In genomic region chr3:77835916-77836315, GRCh38 we compare ENCODE assay signal across 21 cellular contexts.
"Had no signal": no experiment of that assay in that cellular context is flagged by ENCODE, and none has a peak within 500 bp of the region (broad histone marks: within the 10 kb centered on the region; RNA-seq: fewer than 3 reads in every experiment).

No MANE protein-coding gene starts in this region.

- H3K4me1 ChIP-seq: colonic mucosa, stomach, testis had no signal

- FAIRE-seq: islet of Langerhans had no signal

- H3K9me3 ChIP-seq: colonic mucosa, testis had no signal

- DNase-seq: activated CD4-positive, alpha-beta T cell treated with anti-CD3 and anti-CD28 coated beads, Interleukin-2, amount 10 ng/mL, durations not matched to agents 24 days and 14 days; activated CD8-positive, alpha-beta T cell treated with anti-CD3 and anti-CD28 coated beads for 36 hours; activated naive CD4-positive, alpha-beta T cell treated with anti-CD3 and anti-CD28 coated beads for 36 hours; activated T-cell treated with anti-CD3 and anti-CD28 coated beads, Interleukin-2, amount 50 U/mL, for 1 hour; aorta; brain microvascular endothelial cell; central memory CD4-positive, alpha-beta T cell; colonic mucosa; left colon; midbrain; nephron progenitor cell; nucleus accumbens; posterior cingulate gyrus; retina; stimulated activated CD4-positive, alpha-beta T cell treated with anti-CD3 and anti-CD28 coated beads, Interleukin-4, amount 100 ng/mL, for 24 hours; stomach; T-helper 1 cell; T-helper 9 cell; testis had no signal

- H3K27me3 ChIP-seq: brain microvascular endothelial cell, colonic mucosa, stomach, testis had no signal

- ATAC-seq: activated CD8-positive, alpha-beta T cell treated with anti-CD3 and anti-CD28 coated beads for 36 hours; left colon; stimulated activated effector memory CD8-positive, alpha-beta T cell treated with anti-CD3 and anti-CD28 coated beads, Interleukin-12 subunit alpha, Interleukin-12 subunit beta, amount 100 ng/mL, for 72 hours had no signal

- H3K36me3 ChIP-seq: brain microvascular endothelial cell, colonic mucosa, stomach had no signal

- H3K27ac ChIP-seq: brain microvascular endothelial cell, colonic mucosa, stomach, testis had no signal

- H3K4me3 ChIP-seq: colonic mucosa, stomach, testis had no signal
